In genomic region chr16:15649727-15650018, GRCh38 we compare ENCODE assay signal across 8 cellular contexts. TPM values are rescaled to one million over a fixed set of nuclear protein-coding genes. Genes with fewer than 3 reads are reported as not detected.
DNase-seq lines count a peak whose midpoint lies in the region; ATAC-seq, FAIRE-seq and TF ChIP-seq lines count a peak whose summit lies in the region.

No MANE protein-coding gene starts in this region.

- peaks cover 0 to 1% (median 0%) of the 10 kb centered on the region in 7 donors for H3K9me3 Mint-ChIP-seq in CD4-positive, CD25-positive, alpha-beta regulatory T cell

- TF ChIP-seq EP300 in neural cell (conservative IDR thresholded peaks at IDR 0.05; ENCODE audit: poor library complexity, severe bottlenecking), result no peak

- H3F3A ChIP-seq in Loucy (ENCODE audit: low read depth), result no peaks in the 10 kb centered on the region
- no peaks in the 10 kb centered on the region for H3F3A ChIP-seq in neural cell (ENCODE audit: insufficient read depth, low read length, poor library complexity, severe bottlenecking)

- TF ChIP-seq CTCF in Loucy (conservative IDR thresholded peaks at IDR 0.05; ENCODE audit: low read length) (no peak), neural cell (IDR thresholded peaks at IDR 0.05; ENCODE audit: poor library complexity, severe bottlenecking) (no peak), D721Med (IDR thresholded peaks at IDR 0.05; ENCODE audit: insufficient read depth, missing control alignments) (no peak)

- peaks cover 0 to 49% (median 17%) of the 10 kb centered on the region in 4 donors for H3K4me1 Mint-ChIP-seq in CD4-positive, CD25-positive, alpha-beta regulatory T cell

- no peaks in the 10 kb centered on the region for H3K9me3 ChIP-seq in CD4-positive, CD25-positive, alpha-beta regulatory T cell (ENCODE audit: control insufficient read depth in 2 of 2, low read length in 2 of 2)
- H3K9me3 ChIP-seq in Loucy (ENCODE audit: insufficient read depth, low read depth, low read length) (no peaks in the 10 kb centered on the region), duodenal mucosa (ENCODE audit: control insufficient read depth in 1 of 2, low read length in 2 of 2) (no peaks in the 10 kb centered on the region), neural cell (ENCODE audit: low read length) (no peaks in the 10 kb centered on the region), aorta (ENCODE audit: control insufficient read depth, low read length) (no peaks in the 10 kb centered on the region)

- no peaks in the 10 kb centered on the region for H3K27me3 Mint-ChIP-seq in CD4-positive, CD25-positive, alpha-beta regulatory T cell

- peaks cover 49% of the 10 kb centered on the region for H3K79me2 ChIP-seq in Loucy (ENCODE audit: insufficient read depth, low read length)
- H3K79me2 ChIP-seq in neural cell (replicated peaks; ENCODE audit: insufficient read depth, low read length), result no peaks in the 10 kb centered on the region

- no peaks in the 10 kb centered on the region for H3K27me3 ChIP-seq in CD4-positive, CD25-positive, alpha-beta regulatory T cell (ENCODE audit: control insufficient read depth, insufficient read depth, low read length)
- H3K27me3 ChIP-seq in Loucy (ENCODE audit: insufficient read depth, low read length, poor library complexity, severe bottlenecking) (no peaks in the 10 kb centered on the region), duodenal mucosa (ENCODE audit: control insufficient read depth in 1 of 2, insufficient read depth in 2 of 2, low read length in 2 of 2) (no peaks in the 10 kb centered on the region), neural cell (ENCODE audit: insufficient read depth, low read depth, low read length) (peaks cover 5% of the 10 kb centered on the region), aorta (ENCODE audit: control insufficient read depth in 1 of 2, insufficient read depth in 2 of 2, low read length in 1 of 2) (no peaks in the 10 kb centered on the region)

- DNase-seq in CD4-positive, CD25-positive, alpha-beta regulatory T cell, result no peak
- no peak for DNase-seq in kidney glomerular epithelial cell (lab: John Stamatoyannopoulos, UW)
- DNase-seq in aorta, result no peak
- no peak for DNase-seq in D721Med (ENCODE audit: insufficient read length, low spot score)
- DNase-seq in NCI-H146 (lab: John Stamatoyannopoulos, UW), result no peak

- TF ChIP-seq RAD21 in neural cell (conservative IDR thresholded peaks at IDR 0.05), result no peak

- intact Hi-C loops in aorta (cut with DNase I), result loop anchor here (5.0 kb wide), 1 partner anchor 53 kb away; no protein-coding TSS in a partner anchor

- H2AFZ ChIP-seq in Loucy (ENCODE audit: low read length), result peak overlapping the region; percentile 78; the same call in 1 of the 2 replicates
- no peak overlapping the region for H2AFZ ChIP-seq in neural cell (ENCODE audit: low read depth, low read length)

- no peak for FAIRE-seq in D721Med (lab: Jason Lieb, UNC)

- 1% methylated on average over 13 to 14 of the region's 14 CpGs for WGBS in aorta, 2 donors

- H3K4me1 ChIP-seq in CD4-positive, CD25-positive, alpha-beta regulatory T cell (ENCODE audit: control insufficient read depth, insufficient read depth, low read length, poor library complexity, severe bottlenecking), result peaks cover 42% of the 10 kb centered on the region
- H3K4me1 ChIP-seq in Loucy (ENCODE audit: insufficient read depth, low read length, poor library complexity, severe bottlenecking) (peaks cover 13% of the 10 kb centered on the region), duodenal mucosa (ENCODE audit: control insufficient read depth in 1 of 2, insufficient read depth in 2 of 2, low read length in 2 of 2) (peaks cover 8 to 13% of the 10 kb centered on the region in 2 donors), aorta (ENCODE audit: control insufficient read depth in 1 of 2, insufficient read depth in 2 of 2, low read length in 2 of 2) (no peaks in the 10 kb centered on the region)

- ATAC-seq in CD4-positive, CD25-positive, alpha-beta regulatory T cell (ENCODE audit: low read depth in 2 of 2), result no peak
- ATAC-seq in aorta (ENCODE audit: low FRiP score), result no peak

- H3K9ac ChIP-seq in Loucy (ENCODE audit: low read depth, low read length, poor library complexity, severe bottlenecking), result peak overlapping the region; percentile 78
- H3K9ac ChIP-seq in duodenal mucosa (ENCODE audit: low read depth in 1 of 2, low read length in 2 of 2), result peak overlapping the region; percentile 61 to 77
- H3K9ac ChIP-seq in neural cell (ENCODE audit: low read length), result no peak overlapping the region

- H3K9me2 ChIP-seq in Loucy (replicated peaks; ENCODE audit: low read depth, low read length) (no peaks in the 10 kb centered on the region), neural cell (ENCODE audit: insufficient read depth, low read length) (no peaks in the 10 kb centered on the region)

- H3K4me2 ChIP-seq in Loucy (ENCODE audit: low read depth, low read length, poor library complexity, severe bottlenecking), result peak overlapping the region; percentile 90
- H3K4me2 ChIP-seq in neural cell (ENCODE audit: low read length), result peak overlapping the region; percentile 96

- peak overlapping the region; percentile 49 for H3K4me3 ChIP-seq in CD4-positive, CD25-positive, alpha-beta regulatory T cell (ENCODE audit: low read depth, low read length)
- H3K4me3 ChIP-seq in Loucy (ENCODE audit: low read length, poor library complexity, severe bottlenecking) (peak overlapping the region; percentile 92), duodenal mucosa (ENCODE audit: low read depth in 1 of 2, low read length in 2 of 2) (peak overlapping the region; percentile 62 to 83), neural cell (ENCODE audit: low read length) (peak overlapping the region; percentile 76), aorta (ENCODE audit: low read length in 2 of 2) (no peak overlapping the region)

- peaks cover 9% of the 10 kb centered on the region for H4K20me1 ChIP-seq in Loucy (ENCODE audit: insufficient read depth, low read length, poor library complexity, severe bottlenecking)
- no peaks in the 10 kb centered on the region for H4K20me1 ChIP-seq in neural cell (ENCODE audit: insufficient read depth)

- peak overlapping the region; percentile 90 to 96 (median 92) for H3K4me3 Mint-ChIP-seq in CD4-positive, CD25-positive, alpha-beta regulatory T cell

- H3K36me3 Mint-ChIP-seq in CD4-positive, CD25-positive, alpha-beta regulatory T cell, result peaks cover 5% of the 10 kb centered on the region

- peaks cover 12% of the 10 kb centered on the region for H3K36me3 ChIP-seq in CD4-positive, CD25-positive, alpha-beta regulatory T cell (ENCODE audit: control insufficient read depth, insufficient read depth, low read length)
- no peaks in the 10 kb centered on the region for H3K36me3 ChIP-seq in Loucy (ENCODE audit: insufficient read depth, low read length)
- peaks cover 0 to 12% of the 10 kb centered on the region in 2 donors for H3K36me3 ChIP-seq in duodenal mucosa (ENCODE audit: control insufficient read depth in 1 of 2, insufficient read depth in 2 of 2, low read length in 2 of 2)
- no peaks in the 10 kb centered on the region for H3K36me3 ChIP-seq in neural cell (ENCODE audit: insufficient read depth, low read length)
- no peaks in the 10 kb centered on the region for H3K36me3 ChIP-seq in aorta (ENCODE audit: control insufficient read depth in 1 of 2, insufficient read depth in 2 of 2, low read length in 1 of 2)

- peak overlapping the region; percentile 91 for H3K27ac ChIP-seq in CD4-positive, CD25-positive, alpha-beta regulatory T cell (ENCODE audit: insufficient read depth, low read length, poor library complexity, severe bottlenecking)
- H3K27ac ChIP-seq in duodenal mucosa (ENCODE audit: low read depth, low read length) (no peak overlapping the region), neural cell (ENCODE audit: low read length) (no peak overlapping the region), aorta (ENCODE audit: low read depth in 1 of 2, low read length in 2 of 2) (peak overlapping the region in 1 of 2 donors; percentile 7)

- peak overlapping the region; percentile 58 to 89 (median 75) for H3K27ac Mint-ChIP-seq in CD4-positive, CD25-positive, alpha-beta regulatory T cell

TF ChIP-seq in neural cell, 6 proteins besides CTCF, POLR2A, EP300 and RAD21:
- TF ChIP-seq REST (IDR thresholded peaks at IDR 0.05; ENCODE audit: borderline replicate concordance), result no peak

RNA-seq across cellular contexts. Expression of gene NDE1, which starts 0.4 kb away (rescaled TPM):
- total RNA-seq in CD4-positive, CD25-positive, alpha-beta regulatory T cell, result 146 TPM
- polyA plus RNA-seq in CD4-positive, CD25-positive, alpha-beta regulatory T cell, result 10 to 100 TPM; 32.5 to 44.6 (median 42.5) TPM
- 2.2 TPM in 1 of 2 replicates, not detected in the other for polyA plus RNA-seq in neural cell
- 1.5 and 2.9 TPM in 2 replicates for polyA minus RNA-seq in neural cell
- 10 to 100 TPM; 32.0 to 42.8 TPM for total RNA-seq in aorta
- 10 to 100 TPM; 14.8 to 15.7 TPM for polyA plus RNA-seq in aorta

RNA-seq across cellular contexts. Expression of gene MARF1, which starts 6.7 kb away (rescaled TPM):
- 208 TPM for total RNA-seq in CD4-positive, CD25-positive, alpha-beta regulatory T cell
- 10 to 100 TPM; 13.7 to 21.6 (median 17.0) TPM for polyA plus RNA-seq in CD4-positive, CD25-positive, alpha-beta regulatory T cell
- polyA plus RNA-seq in neural cell, result 23.2 and 23.5 TPM in 2 replicates
- polyA minus RNA-seq in neural cell, result 26.5 and 39.5 TPM in 2 replicates
- 10 to 100 TPM; 73.5 to 92.8 TPM for total RNA-seq in aorta
- 10 to 100 TPM; 28.8 to 34.2 TPM for polyA plus RNA-seq in aorta

Comparison
In these comparisons a context has a peak if more than half of its experiments do, and no peak if none do; other contexts are left out.
1. H3K4me3 ChIP-seq: peak in CD4-positive, CD25-positive, alpha-beta regulatory T cell (single experiment), Loucy (single experiment), duodenal mucosa (2 of 2) and neural cell (single experiment); none in aorta (0 of 2).